In genomic region chr6:82568290-82568993, GRCh38 we compare ENCODE assay signal across 11 cellular contexts.
DNase-seq lines count a peak whose midpoint lies in the region; ATAC-seq, FAIRE-seq and TF ChIP-seq lines count a peak whose summit lies in the region.
"Had no signal": no experiment of that assay in that cellular context is flagged by ENCODE, and none has a peak within 500 bp of the region (broad histone marks: within the 10 kb centered on the region; RNA-seq: fewer than 3 reads in every experiment).

No MANE protein-coding gene starts in this region.

- WGBS in GM12878 (ENCODE audit: insufficient coverage, insufficient replicate concordance, low lambda C conversion rate, missing lambda C conversion rate) = 7% methylated on average over 6 of the region's 6 CpGs

- no peaks in the 10 kb centered on the region for H3K36me3 ChIP-seq in GM12878 (ENCODE audit: control insufficient read depth in 2 of 2, insufficient read depth in 2 of 2, low read length in 1 of 2)

- H3K36me3 Mint-ChIP-seq in activated naive CD4-positive, alpha-beta T cell treated with anti-CD3 and anti-CD28 coated beads, Interleukin-2, amount 10 ng/mL, durations not matched to agents 7 days and 5 days = no peaks in the 10 kb centered on the region
- H3K36me3 Mint-ChIP-seq in mesothelial cell of epicardium = no peaks in the 10 kb centered on the region

- FAIRE-seq in GM12878 (lab: Jason Lieb, UNC) = no peak
- FAIRE-seq: astrocyte, kidney had no signal

- H3K9me3 ChIP-seq in GM12878 (replicated peaks; ENCODE audit: control insufficient read depth, insufficient read depth, low read length) = no peaks in the 10 kb centered on the region

- TF ChIP-seq RAD21 in GM12878 (IDR thresholded peaks at IDR 0.05; ENCODE audit: insufficient read depth, low read depth, low read length) = no peak

- in situ Hi-C loops in GM12878 (cut with MboI) = no loop called here

- no peaks in the 10 kb centered on the region for H4K20me1 ChIP-seq in GM12878 (ENCODE audit: control insufficient read depth, insufficient read depth)

- no peaks in the 10 kb centered on the region for H3K79me2 ChIP-seq in GM12878 (ENCODE audit: control insufficient read depth, insufficient read depth, low read length)

- no TSS peak for BruUV-seq in GM12878 (replicated peaks; lab: Mats Ljungman, UMichigan)

- H2AFZ ChIP-seq in GM12878 (ENCODE audit: control insufficient read depth, low read depth, low read length) = peak overlapping the region; percentile 29

- H3K9ac ChIP-seq in GM12878 (ENCODE audit: control insufficient read depth, insufficient read depth, low read length) = no peak overlapping the region

- H3K4me3 ChIP-seq in GM12878 = no peak overlapping the region

- TF ChIP-seq POLR2A in GM12878 (IDR thresholded peaks at IDR 0.05; ENCODE audit: low read depth, low read length) (no peak), erythroblast (IDR thresholded peaks at IDR 0.05; ENCODE audit: low read length) (no peak)

- SMC1A ChIA-PET in GM12878 (lab: Charles Lee; ENCODE audit: uncharacterized antibody, unreplicated experiment) = interaction anchor here (0.9 kb wide), 1 partner anchor 22 kb away, joined by 3 read pairs; no protein-coding TSS in a partner anchor

- H3K27me3 ChIP-seq in GM12878 (replicated peaks in 1 of 2; ENCODE audit: control insufficient read depth in 2 of 2, insufficient read depth in 2 of 2, low read length in 1 of 2) = no peaks in the 10 kb centered on the region

- H3K4me3 Mint-ChIP-seq in activated naive CD4-positive, alpha-beta T cell treated with anti-CD3 and anti-CD28 coated beads, Interleukin-2, amount 10 ng/mL, durations not matched to agents 7 days and 5 days = no peak overlapping the region
- no peak overlapping the region for H3K4me3 Mint-ChIP-seq in mesothelial cell of epicardium

- peak in 1 of 2 experiments; percentile 44; a peak in 1 of 4 replicates for TF ChIP-seq EP300 in GM12878 (IDR thresholded peaks at IDR 0.05; ENCODE audit: borderline replicate concordance in 1 of 2, control insufficient read depth in 1 of 2, low read depth in 2 of 2, low read length in 2 of 2)

- peak overlapping the region; percentile 33 for H3K4me2 ChIP-seq in GM12878 (ENCODE audit: control insufficient read depth, insufficient read depth)

- TF ChIP-seq CTCF in GM12878 (IDR thresholded peaks at IDR 0.05 in 2 of 3, conservative IDR thresholded peaks at IDR 0.05 in 1 of 3; ENCODE audit: control insufficient read depth in 2 of 3, extremely low read depth in 1 of 3, insufficient read depth in 1 of 3, low read depth in 3 of 3, low read length in 3 of 3) = no peak
- TF ChIP-seq CTCF in mesothelial cell of epicardium (IDR thresholded peaks at IDR 0.05; ENCODE audit: unreplicated experiment) = no peak

- H3K4me1 Mint-ChIP-seq in activated naive CD4-positive, alpha-beta T cell treated with anti-CD3 and anti-CD28 coated beads, Interleukin-2, amount 10 ng/mL, durations not matched to agents 7 days and 5 days = no peaks in the 10 kb centered on the region
- H3K4me1 Mint-ChIP-seq in mesothelial cell of epicardium = peaks cover 20% of the 10 kb centered on the region

- RAD21 ChIA-PET in GM12878 (lab: Charles Lee; ENCODE audit: unreplicated experiment) = no interaction called here

- DNase-seq in GM12878 (ENCODE audit: low read depth, low spot score) (peak; percentile 79), GDM1 (lab: John Stamatoyannopoulos, UW) (no peak), erythroblast (lab: John Stamatoyannopoulos, UW) (no peak), mesothelial cell of epicardium (ENCODE audit: low spot score in 2 of 2, unreplicated experiment in 2 of 2) (no peak)
- no peak for DNase-seq in activated naive CD4-positive, alpha-beta T cell treated with anti-CD3 and anti-CD28 coated beads, Interleukin-2, amount 10 ng/mL, durations not matched to agents 7 days and 5 days
- DNase-seq: kidney had no signal

- no peaks in the 10 kb centered on the region for H3K27me3 Mint-ChIP-seq in activated naive CD4-positive, alpha-beta T cell treated with anti-CD3 and anti-CD28 coated beads, Interleukin-2, amount 10 ng/mL, durations not matched to agents 7 days and 5 days
- no peaks in the 10 kb centered on the region for H3K27me3 Mint-ChIP-seq in mesothelial cell of epicardium (ENCODE audit: low read depth)

- intact Hi-C loops in GM12878 (cut with micrococcal nuclease; ENCODE audit: unreplicated experiment) = no loop called here

- ATAC-seq in GM18858 (IDR thresholded peaks at IDR 0.05; ENCODE audit: unreplicated experiment) (peak; percentile 97), GM21717 (IDR thresholded peaks at IDR 0.05; ENCODE audit: unreplicated experiment) (peak; percentile 99), HG03354 (IDR thresholded peaks at IDR 0.05; ENCODE audit: poor library complexity, severe bottlenecking, unreplicated experiment) (peak; percentile 99), GM12878 (peak; percentile 99)
- ATAC-seq: SK-N-SH treated with all-trans-retinoic acid at 6 μM for 48 hours had no signal

- no peak overlapping the region for H3K27ac Mint-ChIP-seq in activated naive CD4-positive, alpha-beta T cell treated with anti-CD3 and anti-CD28 coated beads, Interleukin-2, amount 10 ng/mL, durations not matched to agents 7 days and 5 days
- H3K27ac Mint-ChIP-seq in mesothelial cell of epicardium = no peak overlapping the region

- no peak overlapping the region for H3K27ac ChIP-seq in GM12878 (ENCODE audit: control insufficient read depth, insufficient read depth)

- H3K4me1 ChIP-seq in GM12878 (ENCODE audit: control insufficient read depth, insufficient read depth, low read length) = peaks cover 5% of the 10 kb centered on the region

- no peaks in the 10 kb centered on the region for H3K9me3 Mint-ChIP-seq in activated naive CD4-positive, alpha-beta T cell treated with anti-CD3 and anti-CD28 coated beads, Interleukin-2, amount 10 ng/mL, durations not matched to agents 7 days and 5 days
- H3K9me3 Mint-ChIP-seq in mesothelial cell of epicardium = no peaks in the 10 kb centered on the region

- POLR2A ChIA-PET in GM12878 (lab: Charles Lee) = no interaction called here

- CTCF ChIA-PET in GM12878 (lab: Yijun Ruan, JAX) = interaction anchor here (0.7 to 1.5 kb wide), 4 partner anchors 32 to 585 kb away, joined by 3 read pairs; partner anchors contain the start of gene UBE3D
- CTCF ChIA-PET in activated naive CD4-positive, alpha-beta T cell treated with anti-CD3 and anti-CD28 coated beads, Interleukin-2, amount 10 ng/mL, durations not matched to agents 7 days and 5 days (lab: Charles Lee) = no interaction called here

TF ChIP-seq in GM12878, 131 proteins besides CTCF, POLR2A, EP300 and RAD21 (continues in another document):
- TF ChIP-seq NBN (IDR thresholded peaks at IDR 0.05) (no peak), ATF7 (IDR thresholded peaks at IDR 0.05; ENCODE audit: low read depth) (no peak), SUPT20H (IDR thresholded peaks at IDR 0.05; ENCODE audit: borderline replicate concordance, control insufficient read depth, low read depth, low read length) (no peak), ZBTB33 (IDR thresholded peaks at IDR 0.05) (no peak), GATAD2B (conservative IDR thresholded peaks at IDR 0.05; ENCODE audit: low read depth) (0 out of 2 replicates have a peak, but pooled peaks have one; percentile 36), USF1 (IDR thresholded peaks at IDR 0.05; ENCODE audit: borderline replicate concordance, extremely low read length, insufficient read depth, low read depth, low read length) (no peak), BCL11A (IDR thresholded peaks at IDR 0.05; ENCODE audit: low read depth, low read length) (peak; percentile 49; the same call in 1 of the 2 replicates), JUND (IDR thresholded peaks at IDR 0.05; ENCODE audit: low read depth, low read length) (no peak), SIN3A (IDR thresholded peaks at IDR 0.05; ENCODE audit: low read depth, low read length) (no peak), SPI1 (IDR thresholded peaks at IDR 0.05; ENCODE audit: borderline replicate concordance, insufficient read depth, low read depth, low read length) (no peak), NFXL1 (IDR thresholded peaks at IDR 0.05; ENCODE audit: borderline replicate concordance) (no peak), TARDBP (IDR thresholded peaks at IDR 0.05; ENCODE audit: borderline replicate concordance) (no peak)
